In genomic region chr5:41067714-41068113, GRCh38 we compare ENCODE assay signal across 32 cellular contexts. TPM values are rescaled to one million over a fixed set of nuclear protein-coding genes. Genes with fewer than 3 reads are reported as not detected.
"Had no signal": no experiment of that assay in that cellular context is flagged by ENCODE, and none has a peak within 500 bp of the region (broad histone marks: within the 10 kb centered on the region; RNA-seq: fewer than 3 reads in every experiment).

No MANE protein-coding gene starts in this region.

- ATAC-seq: activated CD4-positive, CD25-positive, alpha-beta regulatory T cell treated with anti-CD3 and anti-CD28 coated beads, Interleukin-2, amount 50 U/mL, for 24 hours; activated CD8-positive, alpha-beta T cell treated with anti-CD3 and anti-CD28 coated beads, Interleukin-2, amount 10 ng/mL, durations not matched to agents 7 days and 5 days; activated naive CD4-positive, alpha-beta T cell treated with anti-CD3 and anti-CD28 coated beads, Interleukin-2, amount 50 U/mL, for 72 hours; activated T-cell treated with anti-CD3 and anti-CD28 coated beads, Interleukin-2, amount 50 U/mL, for 72 hours; effector memory CD8-positive, alpha-beta T cell; foreskin keratinocyte; gastrocnemius medialis; T-helper 17 cell had no signal

- FAIRE-seq: colon had no signal

- H3K27ac ChIP-seq: ascending aorta, breast epithelium, esophagus muscularis mucosa, foreskin keratinocyte, gastrocnemius medialis, WERI-Rb-1 had no signal

- DNase-seq: activated B cell treated with CpG ODN at 0.5 μM for 24 hours; activated CD4-positive, alpha-beta memory T cell treated with anti-CD3 and anti-CD28 coated beads for 36 hours; activated CD4-positive, alpha-beta T cell treated with anti-CD3 and anti-CD28 coated beads for 48 hours; activated CD8-positive, alpha-beta memory T cell treated with anti-CD3 and anti-CD28 coated beads, Interleukin-2, amount 50 U/mL, for 48 hours; activated CD8-positive, alpha-beta T cell treated with anti-CD3 and anti-CD28 coated beads, Interleukin-2, amount 10 ng/mL, durations not matched to agents 7 days and 5 days; activated gamma-delta T cell; activated naive CD4-positive, alpha-beta T cell; activated naive CD4-positive, alpha-beta T cell treated with anti-CD3 and anti-CD28 coated beads, Interleukin-2, amount 10 ng/mL, durations not matched to agents 7 days and 5 days; activated naive CD8-positive, alpha-beta T cell treated with anti-CD3 and anti-CD28 coated beads, Interleukin-2, amount 10 ng/mL, durations not matched to agents 7 days and 5 days; activated T-cell treated with anti-CD3 and anti-CD28 coated beads for 4 hours; activated T-cell treated with anti-CD3 and anti-CD28 coated beads, Interleukin-2, amount 50 U/mL, for 24 hours; activated T-cell treated with anti-CD3 and anti-CD28 coated beads, Interleukin-2, amount 50 U/mL, for 72 hours; caudate nucleus; cortex of kidney; dermis blood vessel endothelial cell; effector CD4-positive, alpha-beta T cell; effector memory CD8-positive, alpha-beta T cell; erythroblast; foreskin keratinocyte; gastrocnemius medialis; glutamatergic neuron; T-helper 1 cell; T-helper 17 cell; T1000; WERI-Rb-1 had no signal

- H3K27me3 ChIP-seq: ascending aorta, breast epithelium, esophagus muscularis mucosa, foreskin keratinocyte, gastrocnemius medialis had no signal

- H3K36me3 ChIP-seq: ascending aorta, breast epithelium, esophagus muscularis mucosa, gastrocnemius medialis, WERI-Rb-1 had no signal

- H3K9me3 ChIP-seq: ascending aorta, breast epithelium, esophagus muscularis mucosa, gastrocnemius medialis had no signal

- H3K4me1 ChIP-seq: ascending aorta, breast epithelium, esophagus muscularis mucosa, foreskin keratinocyte, gastrocnemius medialis had no signal

- H3K4me3 ChIP-seq: ascending aorta, breast epithelium, esophagus muscularis mucosa, gastrocnemius medialis had no signal

RNA-seq across cellular contexts. Expression of gene MROH2B, which starts 3.4 kb away (rescaled TPM):
- total RNA-seq: activated B cell treated with CpG ODN at 0.5 μM for 24 hours; activated CD4-positive, alpha-beta memory T cell treated with anti-CD3 and anti-CD28 coated beads for 36 hours; activated CD8-positive, alpha-beta T cell treated with anti-CD3 and anti-CD28 coated beads, Interleukin-2, amount 10 ng/mL, durations not matched to agents 7 days and 5 days; activated naive CD4-positive, alpha-beta T cell treated with anti-CD3 and anti-CD28 coated beads, Interleukin-2, amount 50 U/mL, for 72 hours; activated naive CD8-positive, alpha-beta T cell treated with anti-CD3 and anti-CD28 coated beads, Interleukin-2, amount 10 ng/mL, durations not matched to agents 7 days and 5 days; activated T-cell treated with anti-CD3 and anti-CD28 coated beads, Interleukin-2, amount 50 U/mL, for 72 hours; ascending aorta; breast epithelium; chondrocyte; dermis blood vessel endothelial cell; esophagus muscularis mucosa; foreskin keratinocyte; gastrocnemius medialis; T-helper 17 cell had no signal
- polyA plus RNA-seq: foreskin keratinocyte had no signal
